ENCODE assay signal across 8 cellular contexts in genomic region chr18:24138884-24139616, GRCh38. TPM values are rescaled to one million over a fixed set of nuclear protein-coding genes. Genes with fewer than 3 reads are reported as not detected.
DNase-seq lines count a peak whose midpoint lies in the region; ATAC-seq and TF ChIP-seq lines count a peak whose summit lies in the region.

CABYR (plus strand) TSS chr18:24139062; CDS start chr18:24143115, 4,053 bp downstream.

- POLR2A ChIA-PET in CD4-positive, alpha-beta T cell (lab: Charles Lee) = interaction anchor here (0.6 to 1.2 kb wide), 10 partner anchors 8 to 553 kb away, joined by 3 read pairs; no protein-coding TSS in a partner anchor
- POLR2A ChIA-PET in activated naive CD8-positive, alpha-beta T cell treated with anti-CD3 and anti-CD28 coated beads, Interleukin-2, amount 10 ng/mL, durations not matched to agents 7 days and 5 days (lab: Charles Lee) = interaction anchor here (0.7 to 1.6 kb wide), 3 partner anchors 46 to 636 kb away, joined by 3 read pairs; no protein-coding TSS in a partner anchor

- no peak for TF ChIP-seq POLR2A in suprapubic skin (IDR thresholded peaks at IDR 0.05)

- peak within 1 kb of the TSS; percentile 85 for H3K27ac Mint-ChIP-seq in CD4-positive, alpha-beta T cell
- H3K27ac Mint-ChIP-seq in activated naive CD8-positive, alpha-beta T cell treated with anti-CD3 and anti-CD28 coated beads, Interleukin-2, amount 10 ng/mL, durations not matched to agents 7 days and 5 days = peak within 1 kb of the TSS; percentile 47

- H3K4me1 ChIP-seq in osteoblast (ENCODE audit: insufficient read depth, low read length) (peaks cover 10% of the 10 kb centered on the region), suprapubic skin (peaks cover 22% of the 10 kb centered on the region)

- CTCF ChIA-PET in CD4-positive, alpha-beta T cell (lab: Charles Lee) = interaction anchor here (1.0 to 1.3 kb wide), 2 partner anchors 9 to 640 kb away, joined by 3 to 4 read pairs; no protein-coding TSS in a partner anchor

- intact Hi-C loops in CD4-positive, alpha-beta T cell (cut with DNase I, micrococcal nuclease) = no loop called here
- intact Hi-C loops in head of caudate nucleus (cut with DNase I) = no loop called here

- TF ChIP-seq EP300 in suprapubic skin (IDR thresholded peaks at IDR 0.05) = no peak

- peak within 1 kb of the TSS; percentile 73 for H3K4me3 ChIP-seq in osteoblast (ENCODE audit: insufficient read depth, low read length)
- peak within 1 kb of the TSS; percentile 68 for H3K4me3 ChIP-seq in suprapubic skin

- peak within 1 kb of the TSS; percentile 91 for H2AFZ ChIP-seq in osteoblast (ENCODE audit: low read length)

- H3K36me3 Mint-ChIP-seq in CD4-positive, alpha-beta T cell (ENCODE audit: low read depth) = peaks cover 12% of the 10 kb centered on the region
- H3K36me3 Mint-ChIP-seq in activated naive CD8-positive, alpha-beta T cell treated with anti-CD3 and anti-CD28 coated beads, Interleukin-2, amount 10 ng/mL, durations not matched to agents 7 days and 5 days = peaks cover 7% of the 10 kb centered on the region

- no peaks in the 10 kb centered on the region for H4K20me1 ChIP-seq in osteoblast (ENCODE audit: insufficient read depth, low read length)

- 4% methylated on average over 41 of the region's 59 CpGs for WGBS in suprapubic skin

- H3K27me3 Mint-ChIP-seq in CD4-positive, alpha-beta T cell = peaks cover 22% of the 10 kb centered on the region
- H3K27me3 Mint-ChIP-seq in activated naive CD8-positive, alpha-beta T cell treated with anti-CD3 and anti-CD28 coated beads, Interleukin-2, amount 10 ng/mL, durations not matched to agents 7 days and 5 days = peaks cover 20% of the 10 kb centered on the region

- no peaks in the 10 kb centered on the region for H3K9me3 ChIP-seq in CD4-positive, alpha-beta T cell (ENCODE audit: control insufficient read depth, low read length)
- H3K9me3 ChIP-seq in osteoblast (ENCODE audit: low read depth, low read length) (no peaks in the 10 kb centered on the region), suprapubic skin (no peaks in the 10 kb centered on the region)

- no peak for TF ChIP-seq CTCF in CD4-positive, alpha-beta T cell (IDR thresholded peaks at IDR 0.05)
- TF ChIP-seq CTCF in osteoblast (IDR thresholded peaks at IDR 0.05; ENCODE audit: extremely low read depth, low read depth, low read length) (no peak), suprapubic skin (IDR thresholded peaks at IDR 0.05) (no peak)

- H3K9me3 Mint-ChIP-seq in CD4-positive, alpha-beta T cell = no peaks in the 10 kb centered on the region
- H3K9me3 Mint-ChIP-seq in activated naive CD8-positive, alpha-beta T cell treated with anti-CD3 and anti-CD28 coated beads, Interleukin-2, amount 10 ng/mL, durations not matched to agents 7 days and 5 days = no peaks in the 10 kb centered on the region

- H3K36me3 ChIP-seq in osteoblast (ENCODE audit: insufficient read depth, low read length) = no peaks in the 10 kb centered on the region
- H3K36me3 ChIP-seq in suprapubic skin = no peaks in the 10 kb centered on the region

- peak; percentile 58 to 77 (median 68) for DNase-seq in CD4-positive, alpha-beta T cell
- peak; percentile 66 for DNase-seq in SK-MEL-5 (ENCODE audit: low read depth, low spot score)
- DNase-seq in activated naive CD8-positive, alpha-beta T cell treated with anti-CD3 and anti-CD28 coated beads, Interleukin-2, amount 10 ng/mL, durations not matched to agents 7 days and 5 days = peak; percentile 79
- DNase-seq in head of caudate nucleus = peak; percentile 74 to 95 (median 90)
- DNase-seq in osteoblast (ENCODE audit: insufficient read length, low spot score, missing footprints) = peak; percentile 95
- DNase-seq in suprapubic skin (ENCODE audit: low spot score in 2 of 2) = peak in 1 of 2 donors; percentile 84

- H3K4me3 Mint-ChIP-seq in CD4-positive, alpha-beta T cell = peak within 1 kb of the TSS; percentile 95
- H3K4me3 Mint-ChIP-seq in activated naive CD8-positive, alpha-beta T cell treated with anti-CD3 and anti-CD28 coated beads, Interleukin-2, amount 10 ng/mL, durations not matched to agents 7 days and 5 days = peak within 1 kb of the TSS; percentile 88

- peak within 1 kb of the TSS; percentile 98 for H3K4me2 ChIP-seq in osteoblast (ENCODE audit: insufficient read depth, low read length)

- in situ Hi-C loops in SK-MEL-5 (cut with HindIII; ENCODE audit: low pct_unique_long_range_greater_than_20kb, low sequenced_read_pairs) = no loop called here

- ATAC-seq in CD4-positive, alpha-beta T cell (ENCODE audit: poor library complexity) = peak; percentile 98
- ATAC-seq in GM19397 (IDR thresholded peaks at IDR 0.05; ENCODE audit: unreplicated experiment) (peak; percentile 95), HG03571 (IDR thresholded peaks at IDR 0.05; ENCODE audit: unreplicated experiment) (peak; percentile 82)
- ATAC-seq in activated naive CD8-positive, alpha-beta T cell treated with anti-CD3 and anti-CD28 coated beads, Interleukin-2, amount 10 ng/mL, durations not matched to agents 7 days and 5 days (ENCODE audit: low read depth) = peak; percentile 98

- H3K79me2 ChIP-seq in osteoblast (ENCODE audit: insufficient read depth, low read length) = no peaks in the 10 kb centered on the region

- H3K4me1 Mint-ChIP-seq in CD4-positive, alpha-beta T cell (ENCODE audit: low read depth) = peaks cover 23% of the 10 kb centered on the region
- H3K4me1 Mint-ChIP-seq in activated naive CD8-positive, alpha-beta T cell treated with anti-CD3 and anti-CD28 coated beads, Interleukin-2, amount 10 ng/mL, durations not matched to agents 7 days and 5 days = peaks cover 15% of the 10 kb centered on the region

- peaks cover 11% of the 10 kb centered on the region for H3K27me3 ChIP-seq in CD4-positive, alpha-beta T cell (ENCODE audit: control insufficient read depth, insufficient read depth, low read length)
- H3K27me3 ChIP-seq in osteoblast (ENCODE audit: insufficient read depth, low read length) (no peaks in the 10 kb centered on the region), suprapubic skin (no peaks in the 10 kb centered on the region)

- H3K27ac ChIP-seq in CD4-positive, alpha-beta T cell (ENCODE audit: low read depth, low read length) = no peak within 1 kb of the TSS
- peak within 1 kb of the TSS; percentile 72 for H3K27ac ChIP-seq in osteoblast (ENCODE audit: low read depth, low read length)
- no peak within 1 kb of the TSS for H3K27ac ChIP-seq in suprapubic skin

RNA-seq across cellular contexts. Expression of gene CABYR, which starts in this region (rescaled TPM):
- under 1 TPM; 0.75 to 0.85 TPM for total RNA-seq in CD4-positive, alpha-beta T cell
- 2.5 and 3.3 TPM in 2 replicates for total RNA-seq in SK-MEL-5 (2014; rRNA removed; shearing (Covaris generic))
- polyA plus RNA-seq in SK-MEL-5 (2015; cell fraction: cytosol; rRNA removed) = 1.4 and 2.0 TPM in 2 replicates
- polyA plus RNA-seq in SK-MEL-5 (2015; cell fraction: nucleus; rRNA removed) = 3.4 and 7.7 TPM in 2 replicates
- 1 to 10 TPM; 1.4 to 3.6 TPM for total RNA-seq in activated naive CD8-positive, alpha-beta T cell treated with anti-CD3 and anti-CD28 coated beads, Interleukin-2, amount 10 ng/mL, durations not matched to agents 7 days and 5 days
- total RNA-seq in osteoblast (3.8 and 4.0 TPM in 2 replicates), suprapubic skin (1 to 10 TPM in 3 of 4 donors, under 1 TPM in 1; 0.76 to 3.6 (median 1.2) TPM)

Comparison
In these comparisons a context has a peak if more than half of its experiments do, and no peak if none do; other contexts are left out.
1. Peak in DNase-seq and ATAC-seq in CD4-positive, alpha-beta T cell; RNA of the gene not detected or under 1 TPM.